Comparison of ENCODE assay signal across 1 cellular context in genomic region chr1:17488977-17489739, GRCh38.
TF ChIP-seq lines count a peak whose summit lies in the region.

No MANE protein-coding gene starts in this region.

TF ChIP-seq in IMR-90, 13 proteins besides CTCF, POLR2A, EP300 and RAD21:
- TF ChIP-seq MXI1 (IDR thresholded peaks at IDR 0.05; ENCODE audit: borderline replicate concordance, low read depth, low read length) (no peak), SMC3 (IDR thresholded peaks at IDR 0.05; ENCODE audit: low read depth, low read length) (no peak), CHD1 (IDR thresholded peaks at IDR 0.05; ENCODE audit: low read depth, low read length) (no peak), CEBPB (IDR thresholded peaks at IDR 0.05; ENCODE audit: low read depth, low read length) (no peak), FOS (IDR thresholded peaks at IDR 0.05; ENCODE audit: low read depth, low read length) (no peak), NFE2L2 (IDR thresholded peaks at IDR 0.05; ENCODE audit: low read depth, low read length) (no peak), MAZ (IDR thresholded peaks at IDR 0.05; ENCODE audit: borderline replicate concordance, low read depth, low read length) (no peak), RCOR1 (IDR thresholded peaks at IDR 0.05; ENCODE audit: insufficient replicate concordance, low read length) (no peak), MAFK (IDR thresholded peaks at IDR 0.05; ENCODE audit: low read depth, low read length) (no peak), RFX5 (IDR thresholded peaks at IDR 0.05; ENCODE audit: low read depth, low read length) (no peak)
- TF ChIP-seq, protein P1, sequence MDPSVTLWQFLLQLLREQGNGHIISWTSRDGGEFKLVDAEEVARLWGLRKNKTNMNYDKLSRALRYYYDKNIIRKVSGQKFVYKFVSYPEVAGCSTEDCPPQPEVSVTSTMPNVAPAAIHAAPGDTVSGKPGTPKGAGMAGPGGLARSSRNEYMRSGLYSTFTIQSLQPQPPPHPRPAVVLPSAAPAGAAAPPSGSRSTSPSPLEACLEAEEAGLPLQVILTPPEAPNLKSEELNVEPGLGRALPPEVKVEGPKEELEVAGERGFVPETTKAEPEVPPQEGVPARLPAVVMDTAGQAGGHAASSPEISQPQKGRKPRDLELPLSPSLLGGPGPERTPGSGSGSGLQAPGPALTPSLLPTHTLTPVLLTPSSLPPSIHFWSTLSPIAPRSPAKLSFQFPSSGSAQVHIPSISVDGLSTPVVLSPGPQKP (IDR thresholded peaks at IDR 0.05; ENCODE audit: borderline replicate concordance, low read depth, low read length) = no peak
